ENCODE assay signal across 1 cellular context in genomic region chr1:247386217-247386616, GRCh38.
TF ChIP-seq lines count a peak whose summit lies in the region.

No MANE protein-coding gene starts in this region.

TF ChIP-seq in H1, 55 proteins besides CTCF, POLR2A, EP300 and RAD21:
- TF ChIP-seq CHD1 (IDR thresholded peaks at IDR 0.05; ENCODE audit: low read depth, low read length) = no peak
- TF ChIP-seq TAF7 (optimal IDR thresholded peaks at IDR 0.05; ENCODE audit: borderline replicate concordance, low read depth, low read length) = no peak
- TF ChIP-seq KDM5A (IDR thresholded peaks at IDR 0.05; ENCODE audit: low read length) = no peak
- no peak for TF ChIP-seq TAF1 (IDR thresholded peaks at IDR 0.05; ENCODE audit: low read depth, low read length)
- TF ChIP-seq JUN (IDR thresholded peaks at IDR 0.05; ENCODE audit: low read depth, low read length) = no peak
- no peak for TF ChIP-seq CTBP2 (IDR thresholded peaks at IDR 0.05; ENCODE audit: borderline replicate concordance, insufficient read depth, insufficient read length, low read length)
- no peak for TF ChIP-seq E2F6 (IDR thresholded peaks at IDR 0.05)
- TF ChIP-seq FOSL1 (IDR thresholded peaks at IDR 0.05; ENCODE audit: insufficient read depth, low read depth, low read length) = no peak
